1 cellular context compared by ENCODE assay signal in the genomic region with DNA sequence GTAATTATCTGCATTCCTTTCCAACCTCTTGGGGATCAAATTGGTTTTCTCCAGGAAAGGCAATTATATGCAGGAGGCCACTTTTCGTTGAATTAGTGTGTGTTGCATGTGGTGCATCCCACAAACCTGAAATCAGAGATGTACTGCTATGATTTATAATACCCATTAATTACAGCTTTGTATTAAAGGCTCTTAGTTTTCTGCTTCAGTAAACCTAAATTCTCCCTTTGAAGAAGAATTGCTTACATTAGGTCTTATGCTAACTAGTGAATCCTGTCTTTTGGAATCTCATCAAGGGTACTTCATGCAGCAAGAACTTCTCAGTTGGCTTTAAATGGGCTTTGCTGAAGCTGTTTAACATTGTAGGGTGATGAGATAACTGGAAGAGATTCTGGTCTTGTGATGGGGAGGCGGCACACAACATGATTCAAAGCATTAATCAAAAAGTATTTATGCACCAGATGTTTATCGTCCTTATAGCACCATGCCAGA.
A peak's percentile ranks its signal among the peaks of the same experiment; 100 is the strongest.
TF ChIP-seq lines count a peak whose summit lies in the region.

No MANE protein-coding gene starts in this region.

TF ChIP-seq in HEK293, 187 proteins besides CTCF, POLR2A, EP300 and RAD21 (continued from another document):
- TF ChIP-seq, protein P1, sequence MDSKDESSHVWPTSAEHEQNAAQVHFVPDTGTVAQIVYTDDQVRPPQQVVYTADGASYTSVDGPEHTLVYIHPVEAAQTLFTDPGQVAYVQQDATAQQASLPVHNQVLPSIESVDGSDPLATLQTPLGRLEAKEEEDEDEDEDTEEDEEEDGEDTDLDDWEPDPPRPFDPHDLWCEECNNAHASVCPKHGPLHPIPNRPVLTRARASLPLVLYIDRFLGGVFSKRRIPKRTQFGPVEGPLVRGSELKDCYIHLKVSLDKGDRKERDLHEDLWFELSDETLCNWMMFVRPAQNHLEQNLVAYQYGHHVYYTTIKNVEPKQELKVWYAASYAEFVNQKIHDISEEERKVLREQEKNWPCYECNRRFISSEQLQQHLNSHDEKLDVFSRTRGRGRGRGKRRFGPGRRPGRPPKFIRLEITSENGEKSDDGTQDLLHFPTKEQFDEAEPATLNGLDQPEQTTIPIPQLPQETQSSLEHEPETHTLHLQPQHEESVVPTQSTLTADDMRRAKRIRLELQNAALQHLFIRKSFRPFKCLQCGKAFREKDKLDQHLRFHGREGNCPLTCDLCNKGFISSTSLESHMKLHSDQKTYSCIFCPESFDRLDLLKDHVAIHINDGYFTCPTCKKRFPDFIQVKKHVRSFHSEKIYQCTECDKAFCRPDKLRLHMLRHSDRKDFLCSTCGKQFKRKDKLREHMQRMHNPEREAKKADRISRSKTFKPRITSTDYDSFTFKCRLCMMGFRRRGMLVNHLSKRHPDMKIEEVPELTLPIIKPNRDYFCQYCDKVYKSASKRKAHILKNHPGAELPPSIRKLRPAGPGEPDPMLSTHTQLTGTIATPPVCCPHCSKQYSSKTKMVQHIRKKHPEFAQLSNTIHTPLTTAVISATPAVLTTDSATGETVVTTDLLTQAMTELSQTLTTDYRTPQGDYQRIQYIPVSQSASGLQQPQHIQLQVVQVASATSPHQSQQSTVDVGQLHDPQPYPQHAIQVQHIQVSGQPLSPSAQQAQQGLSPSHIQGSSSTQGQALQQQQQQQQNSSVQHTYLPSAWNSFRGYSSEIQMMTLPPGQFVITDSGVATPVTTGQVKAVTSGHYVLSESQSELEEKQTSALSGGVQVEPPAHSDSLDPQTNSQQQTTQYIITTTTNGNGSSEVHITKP (tag by site-specific recombination; IDR thresholded peaks at IDR 0.05): 0 out of 2 replicates have a peak, but pooled peaks have one; percentile 27
- peak; percentile 89 for TF ChIP-seq GLIS1 (tag by site-specific recombination; IDR thresholded peaks at IDR 0.05)
- TF ChIP-seq, protein P2, sequence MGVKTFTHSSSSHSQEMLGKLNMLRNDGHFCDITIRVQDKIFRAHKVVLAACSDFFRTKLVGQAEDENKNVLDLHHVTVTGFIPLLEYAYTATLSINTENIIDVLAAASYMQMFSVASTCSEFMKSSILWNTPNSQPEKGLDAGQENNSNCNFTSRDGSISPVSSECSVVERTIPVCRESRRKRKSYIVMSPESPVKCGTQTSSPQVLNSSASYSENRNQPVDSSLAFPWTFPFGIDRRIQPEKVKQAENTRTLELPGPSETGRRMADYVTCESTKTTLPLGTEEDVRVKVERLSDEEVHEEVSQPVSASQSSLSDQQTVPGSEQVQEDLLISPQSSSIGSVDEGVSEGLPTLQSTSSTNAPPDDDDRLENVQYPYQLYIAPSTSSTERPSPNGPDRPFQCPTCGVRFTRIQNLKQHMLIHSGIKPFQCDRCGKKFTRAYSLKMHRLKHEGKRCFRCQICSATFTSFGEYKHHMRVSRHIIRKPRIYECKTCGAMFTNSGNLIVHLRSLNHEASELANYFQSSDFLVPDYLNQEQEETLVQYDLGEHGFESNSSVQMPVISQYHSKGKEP (tag by site-specific recombination; IDR thresholded peaks at IDR 0.05): peak; percentile 40; the same call in 1 of the 2 replicates
